ENCODE assay signal across 16 cellular contexts in the genomic region with DNA sequence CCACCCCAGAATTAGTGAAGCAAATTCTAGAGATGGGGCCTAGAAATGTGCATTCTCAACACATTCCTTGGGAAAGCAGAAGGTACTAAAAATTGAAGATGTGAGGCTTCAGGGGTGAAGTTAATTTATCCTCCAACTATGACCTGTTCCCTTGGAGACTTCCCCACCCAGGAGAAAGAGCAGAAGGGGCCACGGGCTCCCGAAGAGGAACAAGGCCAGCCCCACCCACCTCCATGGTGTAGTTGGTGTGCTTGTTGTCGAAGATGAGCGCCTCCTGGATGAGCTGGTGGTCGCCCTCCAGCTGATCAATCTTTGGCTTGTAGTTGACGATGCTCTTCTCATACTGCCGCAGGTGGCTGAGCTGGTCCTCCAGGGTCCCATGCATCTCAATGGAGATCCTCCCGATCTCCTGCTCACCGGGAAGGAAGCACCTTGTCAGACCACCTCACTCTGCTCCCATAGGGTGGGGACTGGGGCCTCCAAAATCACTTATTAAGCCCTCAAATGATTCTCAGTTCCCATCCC.
A peak's percentile ranks its signal among the peaks of the same experiment; 100 is the strongest.
DNase-seq lines count a peak whose midpoint lies in the region; ATAC-seq and TF ChIP-seq lines count a peak whose summit lies in the region.
"Had no signal": no experiment of that assay in that cellular context is flagged by ENCODE, and none has a peak within 500 bp of the region (broad histone marks: within the 10 kb centered on the region; RNA-seq: fewer than 3 reads in every experiment).

No MANE protein-coding gene starts in this region.

- H3K4me1 ChIP-seq in SK-N-SH (ENCODE audit: control insufficient read depth in 1 of 2, insufficient read depth in 2 of 2, low read depth in 1 of 2, low read length in 1 of 2) (peaks cover 4 to 12% of the 10 kb centered on the region in 2 experiments; a peak in 2 of 4 replicates), esophagus muscularis mucosa (peaks cover 15 to 58% (median 46%) of the 10 kb centered on the region in 4 donors), sigmoid colon (peaks cover 0 to 59% (median 44%) of the 10 kb centered on the region in 4 donors), gastrocnemius medialis (peaks cover 5 to 18% of the 10 kb centered on the region in 2 donors)
- H3K4me1 ChIP-seq: BE2C, HAP-1 had no signal

- TF ChIP-seq CTCF in SK-N-SH (IDR thresholded peaks at IDR 0.05), result no peak
- TF ChIP-seq CTCF in esophagus muscularis mucosa (IDR thresholded peaks at IDR 0.05), result no peak
- no peak for TF ChIP-seq CTCF in sigmoid colon (IDR thresholded peaks at IDR 0.05)
- TF ChIP-seq CTCF in gastrocnemius medialis (IDR thresholded peaks at IDR 0.05 in 4 of 5, conservative IDR thresholded peaks at IDR 0.05 in 1 of 5), result no peak

- H3F3A ChIP-seq in SK-N-SH (replicated peaks; ENCODE audit: insufficient read depth), result peaks cover 21% of the 10 kb centered on the region

- H3K4me3 ChIP-seq in SK-N-SH (ENCODE audit: low read depth in 2 of 2, low read length in 1 of 2) (no peak overlapping the region), esophagus muscularis mucosa (no peak overlapping the region), sigmoid colon (no peak overlapping the region), gastrocnemius medialis (no peak overlapping the region)
- H3K4me3 ChIP-seq: HAP-1 had no signal

- peaks cover 42% of the 10 kb centered on the region; the same call in 1 of the 2 replicates for H3K79me2 ChIP-seq in SK-N-SH (ENCODE audit: insufficient read depth)

- POLR2A ChIA-PET in SK-N-SH (lab: Yijun Ruan, JAX), result no interaction called here

- CTCF ChIA-PET in SK-N-SH (lab: Yijun Ruan, JAX), result interaction anchor here (2.6 kb wide), 1 partner anchor 17 kb away, joined by 8 read pairs; no protein-coding TSS in a partner anchor

- ATAC-seq in SK-N-SH treated with all-trans-retinoic acid at 6 μM for 48 hours (no peak), GM18868 (IDR thresholded peaks at IDR 0.05; ENCODE audit: unreplicated experiment) (no peak), gastrocnemius medialis (no peak)

- no peak for TF ChIP-seq EP300 in SK-N-SH (IDR thresholded peaks at IDR 0.05; ENCODE audit: borderline replicate concordance in 1 of 2, low read depth in 1 of 2, low read length in 1 of 2)
- no peak for TF ChIP-seq EP300 in esophagus muscularis mucosa (IDR thresholded peaks at IDR 0.05)
- TF ChIP-seq EP300 in sigmoid colon (IDR thresholded peaks at IDR 0.05), result no peak

- H3K27ac ChIP-seq in SK-N-SH (ENCODE audit: low read depth in 2 of 2, low read length in 1 of 2) (no peak overlapping the region), esophagus muscularis mucosa (replicated peaks in 1 of 4) (peak overlapping the region; percentile 71 to 98 (median 90)), sigmoid colon (peak overlapping the region; percentile 71 to 100 (median 99)), gastrocnemius medialis (no peak overlapping the region)
- H3K27ac ChIP-seq: 22Rv1, HL-60 had no signal

- H4K20me1 ChIP-seq in SK-N-SH (ENCODE audit: insufficient read depth), result peaks cover 16% of the 10 kb centered on the region; the same call in 1 of the 2 replicates

- 94% methylated on average over 9 of the region's 9 CpGs for WGBS in SK-N-SH (ENCODE audit: low lambda C conversion rate)
- WGBS in esophagus muscularis mucosa, result 86% methylated on average over 9 of the region's 9 CpGs
- WGBS in sigmoid colon, 2 donors, result 90 to 94% methylated on average over 9 of the region's 9 CpGs

- in situ Hi-C loops in gastrocnemius medialis (cut with MboI; ENCODE audit: low sequenced_read_pairs in 4 of 4), result no loop called here

- H3K36me3 ChIP-seq in SK-N-SH (replicated peaks in 1 of 2; ENCODE audit: control insufficient read depth in 1 of 2, insufficient read depth in 2 of 2, low read length in 1 of 2), result peaks cover 74 to 91% of the 10 kb centered on the region in 2 experiments
- H3K36me3 ChIP-seq in esophagus muscularis mucosa, result peaks cover 97 to 100% (median 99%) of the 10 kb centered on the region in 4 donors
- peaks cover 84 to 100% (median 98%) of the 10 kb centered on the region in 4 donors for H3K36me3 ChIP-seq in sigmoid colon
- H3K36me3 ChIP-seq in gastrocnemius medialis, result peaks cover 0 to 13% of the 10 kb centered on the region in 2 donors

- H3K9me3 ChIP-seq in SK-N-SH, result no peaks in the 10 kb centered on the region
- H3K9me3 ChIP-seq in esophagus muscularis mucosa, result no peaks in the 10 kb centered on the region
- no peaks in the 10 kb centered on the region for H3K9me3 ChIP-seq in sigmoid colon
- no peaks in the 10 kb centered on the region for H3K9me3 ChIP-seq in gastrocnemius medialis
- H3K9me3 ChIP-seq: BE2C, HAP-1 had no signal

- no peak for DNase-seq in SK-N-SH
- DNase-seq in HK-2 (ENCODE audit: unreplicated experiment), result peak; percentile 1
- no peak for DNase-seq in esophagus muscularis mucosa (ENCODE audit: extremely low spot score)
- no peak for DNase-seq in sigmoid colon
- no peak for DNase-seq in retina
- no peak for DNase-seq in gastrocnemius medialis
- DNase-seq: BE2C; CD4-positive, alpha-beta T cell; DMS79; NCI-H187; NCI-H526 treated with DMSO at 0.1 percent for 48 hours had no signal

- intact Hi-C loops in esophagus muscularis mucosa (cut with DNase I) (no loop called here), sigmoid colon (cut with DNase I) (no loop called here), gastrocnemius medialis (cut with DNase I; ENCODE audit: low total_unique reads) (no loop called here)

- H2AFZ ChIP-seq in SK-N-SH (ENCODE audit: low read depth), result no peak overlapping the region

- TF ChIP-seq POLR2A in esophagus muscularis mucosa (IDR thresholded peaks at IDR 0.05; ENCODE audit: low read depth) (no peak), sigmoid colon (IDR thresholded peaks at IDR 0.05) (no peak), gastrocnemius medialis (IDR thresholded peaks at IDR 0.05) (no peak)

- no peak overlapping the region for H3K9ac ChIP-seq in SK-N-SH

- no peaks in the 10 kb centered on the region for H3K27me3 ChIP-seq in SK-N-SH (ENCODE audit: insufficient read depth)
- H3K27me3 ChIP-seq in esophagus muscularis mucosa, result no peaks in the 10 kb centered on the region
- no peaks in the 10 kb centered on the region for H3K27me3 ChIP-seq in sigmoid colon
- H3K27me3 ChIP-seq in gastrocnemius medialis, result no peaks in the 10 kb centered on the region
- H3K27me3 ChIP-seq: BE2C had no signal

- H3K4me2 ChIP-seq in SK-N-SH, result no peak overlapping the region

- TF ChIP-seq RAD21 in SK-N-SH (IDR thresholded peaks at IDR 0.05; ENCODE audit: low read length), result no peak

- no peaks in the 10 kb centered on the region for H3K9me2 ChIP-seq in SK-N-SH

TF ChIP-seq in SK-N-SH, 30 proteins besides CTCF, POLR2A, EP300 and RAD21 (continues in another document):
- TF ChIP-seq NFIC (IDR thresholded peaks at IDR 0.05; ENCODE audit: borderline replicate concordance), result no peak
- TF ChIP-seq MEF2A (IDR thresholded peaks at IDR 0.05; ENCODE audit: borderline replicate concordance, low read depth), result no peak
- TF ChIP-seq CHD2 (IDR thresholded peaks at IDR 0.05; ENCODE audit: low read length, partially characterized antibody), result no peak
- TF ChIP-seq POLR2AphosphoS5 (IDR thresholded peaks at IDR 0.05; ENCODE audit: low read depth, low read length), result 0 out of 2 replicates have a peak, but pooled peaks have one; percentile 0
- TF ChIP-seq GATA2 (CRISPR knock-in tag; IDR thresholded peaks at IDR 0.05), result no peak

TF ChIP-seq in SK-N-SH treated with all-trans-retinoic acid at 6 μM for 48 hours, 23 proteins besides CTCF, POLR2A, EP300 and RAD21 (continues in another document):
- TF ChIP-seq ZNF565 (CRISPR knock-in tag; conservative IDR thresholded peaks at IDR 0.05; ENCODE audit: low read depth) (no peak), ZNF8 (CRISPR knock-in tag; IDR thresholded peaks at IDR 0.05) (no peak), CSRNP3 (CRISPR knock-in tag; IDR thresholded peaks at IDR 0.05) (no peak), TOX (CRISPR knock-in tag; IDR thresholded peaks at IDR 0.05; ENCODE audit: borderline replicate concordance) (no peak), ARNTL (CRISPR knock-in tag; IDR thresholded peaks at IDR 0.05; ENCODE audit: borderline replicate concordance, low read depth) (no peak), GLIS3 (CRISPR knock-in tag; IDR thresholded peaks at IDR 0.05) (no peak), ZNF70 (CRISPR knock-in tag; IDR thresholded peaks at IDR 0.05) (no peak)
- TF ChIP-seq, protein P1, sequence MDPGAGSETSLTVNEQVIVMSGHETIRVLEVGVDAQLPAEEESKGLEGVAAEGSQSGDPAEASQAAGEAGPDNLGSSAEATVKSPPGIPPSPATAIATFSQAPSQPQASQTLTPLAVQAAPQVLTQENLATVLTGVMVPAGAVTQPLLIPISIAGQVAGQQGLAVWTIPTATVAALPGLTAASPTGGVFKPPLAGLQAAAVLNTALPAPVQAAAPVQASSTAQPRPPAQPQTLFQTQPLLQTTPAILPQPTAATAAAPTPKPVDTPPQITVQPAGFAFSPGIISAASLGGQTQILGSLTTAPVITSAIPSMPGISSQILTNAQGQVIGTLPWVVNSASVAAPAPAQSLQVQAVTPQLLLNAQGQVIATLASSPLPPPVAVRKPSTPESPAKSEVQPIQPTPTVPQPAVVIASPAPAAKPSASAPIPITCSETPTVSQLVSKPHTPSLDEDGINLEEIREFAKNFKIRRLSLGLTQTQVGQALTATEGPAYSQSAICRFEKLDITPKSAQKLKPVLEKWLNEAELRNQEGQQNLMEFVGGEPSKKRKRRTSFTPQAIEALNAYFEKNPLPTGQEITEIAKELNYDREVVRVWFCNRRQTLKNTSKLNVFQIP (CRISPR knock-in tag; IDR thresholded peaks at IDR 0.05; ENCODE audit: borderline replicate concordance, low read depth), result no peak

Comparison
In these comparisons a context has a peak if more than half of its experiments do, and no peak if none do; other contexts are left out.
1. H3K27ac ChIP-seq: peak in esophagus muscularis mucosa (4 of 4) and sigmoid colon (4 of 4); none in SK-N-SH (0 of 2) and gastrocnemius medialis (0 of 4).